In the genomic region with DNA sequence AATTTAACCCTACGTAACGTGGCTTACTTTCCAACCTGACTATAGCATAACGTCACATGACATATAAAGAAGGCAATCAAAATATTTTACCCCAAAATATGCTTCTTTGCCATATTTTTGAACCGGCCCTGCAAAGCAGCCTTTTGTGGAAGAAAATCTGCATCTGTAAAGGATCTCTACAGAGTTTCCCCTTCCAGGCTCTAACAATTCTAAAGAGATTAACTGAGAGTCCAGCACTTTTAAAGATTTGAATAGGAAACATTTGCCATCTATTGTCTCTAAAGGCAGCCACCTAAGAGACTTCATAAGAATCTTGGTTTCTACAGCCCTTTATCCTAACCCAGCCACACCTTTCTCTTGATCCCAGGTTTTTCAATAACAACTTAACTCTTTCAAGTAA, we compare ENCODE assay signal across 21 cellular contexts. TPM values are rescaled to one million over a fixed set of nuclear protein-coding genes. Genes with fewer than 3 reads are reported as not detected.
A peak's percentile ranks its signal among the peaks of the same experiment; 100 is the strongest.
DNase-seq lines count a peak whose midpoint lies in the region; ATAC-seq lines count a peak whose summit lies in the region.
"Had no signal": no experiment of that assay in that cellular context is flagged by ENCODE, and none has a peak within 500 bp of the region (broad histone marks: within the 10 kb centered on the region; RNA-seq: fewer than 3 reads in every experiment).

No MANE protein-coding gene starts in this region.

- peak overlapping the region; percentile 6 for H3K27ac ChIP-seq in iPS-18a (ENCODE audit: low read length)
- H3K27ac ChIP-seq: SK-N-MC had no signal

- no peak for DNase-seq in activated naive CD4-positive, alpha-beta T cell (lab: John Stamatoyannopoulos, UW)
- no peak for DNase-seq in T-helper 17 cell
- DNase-seq in stimulated activated CD4-positive, alpha-beta T cell treated with anti-CD3 and anti-CD28 coated beads, Interleukin-2, amount 100 ng/mL, for 48 hours = no peak
- DNase-seq: BE2C; CD4-positive, CD25-positive, alpha-beta regulatory T cell; COR-L47; DMS 273 treated with DMSO at 0.1 percent for 48 hours; DND-41; GOT3; IMR-90; Kasumi-1; MM.1S; NCI-H1105; NCI-H2081 treated with DMSO at 0.1 percent for 48 hours; NCI-H774; Right ventricle myocardium superior had no signal

- no peaks in the 10 kb centered on the region for H3K36me3 ChIP-seq in iPS-18a (ENCODE audit: control insufficient read depth, low read depth, low read length)
- H3K36me3 ChIP-seq: BE2C had no signal

- no peaks in the 10 kb centered on the region for H3K9me3 ChIP-seq in T-helper 17 cell (ENCODE audit: control insufficient read depth, low read length, poor library complexity, severe bottlenecking)
- no peaks in the 10 kb centered on the region for H3K9me3 ChIP-seq in iPS-18a (ENCODE audit: control insufficient read depth, low read depth, low read length)
- H3K9me3 ChIP-seq: BE2C had no signal

- H3K36me3 Mint-ChIP-seq in activated naive CD4-positive, alpha-beta T cell treated with anti-CD3 and anti-CD28 coated beads, Interleukin-2, amount 50 U/mL, for 24 hours = peaks cover 2% of the 10 kb centered on the region
- H3K36me3 Mint-ChIP-seq in T-helper 17 cell (ENCODE audit: low read depth) = no peaks in the 10 kb centered on the region
- H3K36me3 Mint-ChIP-seq: CD4-positive, CD25-positive, alpha-beta regulatory T cell had no signal

- peaks cover 38% of the 10 kb centered on the region for H3K4me1 ChIP-seq in iPS-18a (ENCODE audit: control insufficient read depth, low read depth, low read length)
- H3K4me1 ChIP-seq: BE2C had no signal

- peak overlapping the region; percentile 14 for H3K27ac Mint-ChIP-seq in activated naive CD4-positive, alpha-beta T cell treated with anti-CD3 and anti-CD28 coated beads, Interleukin-2, amount 50 U/mL, for 24 hours
- peak overlapping the region; percentile 72 for H3K27ac Mint-ChIP-seq in T-helper 17 cell

- no peak overlapping the region for H3K9ac ChIP-seq in iPS-18a (ENCODE audit: low read length)

- peaks cover 56% of the 10 kb centered on the region for H3K4me1 Mint-ChIP-seq in activated naive CD4-positive, alpha-beta T cell treated with anti-CD3 and anti-CD28 coated beads, Interleukin-2, amount 50 U/mL, for 24 hours
- H3K4me1 Mint-ChIP-seq in T-helper 17 cell = peaks cover 26% of the 10 kb centered on the region

- ATAC-seq in T-helper 17 cell (no peak), HG03439 (IDR thresholded peaks at IDR 0.05; ENCODE audit: unreplicated experiment) (no peak), HG02885 (IDR thresholded peaks at IDR 0.05; ENCODE audit: poor library complexity, unreplicated experiment) (no peak)

- H3K27me3 Mint-ChIP-seq in activated naive CD4-positive, alpha-beta T cell treated with anti-CD3 and anti-CD28 coated beads, Interleukin-2, amount 50 U/mL, for 24 hours = no peaks in the 10 kb centered on the region
- H3K27me3 Mint-ChIP-seq in T-helper 17 cell = no peaks in the 10 kb centered on the region
- H3K27me3 Mint-ChIP-seq: CD4-positive, CD25-positive, alpha-beta regulatory T cell had no signal

- H3K4me3 ChIP-seq in iPS-18a (ENCODE audit: low read length) = peak overlapping the region; percentile 23
- H3K4me3 ChIP-seq: SK-N-MC had no signal

- no peaks in the 10 kb centered on the region for H3K27me3 ChIP-seq in iPS-18a (ENCODE audit: control insufficient read depth, insufficient read depth, low read length)
- H3K27me3 ChIP-seq: BE2C had no signal

- no peaks in the 10 kb centered on the region for H3K9me3 Mint-ChIP-seq in activated naive CD4-positive, alpha-beta T cell treated with anti-CD3 and anti-CD28 coated beads, Interleukin-2, amount 50 U/mL, for 24 hours
- H3K9me3 Mint-ChIP-seq: CD4-positive, CD25-positive, alpha-beta regulatory T cell had no signal

- H3K4me3 Mint-ChIP-seq in activated naive CD4-positive, alpha-beta T cell treated with anti-CD3 and anti-CD28 coated beads, Interleukin-2, amount 50 U/mL, for 24 hours = no peak overlapping the region
- no peak overlapping the region for H3K4me3 Mint-ChIP-seq in T-helper 17 cell
- H3K4me3 Mint-ChIP-seq: CD4-positive, CD25-positive, alpha-beta regulatory T cell had no signal

RNA-seq across cellular contexts. Expression of a gene that starts 22.7 kb away (rescaled TPM):
- total RNA-seq in T-helper 17 cell = 10 to 100 TPM; 34.5 to 40.6 TPM
